Comparison of ENCODE assay signal across 18 cellular contexts in genomic region chr5:168878121-168878520, GRCh38.
"Had no signal": no experiment of that assay in that cellular context is flagged by ENCODE, and none has a peak within 500 bp of the region (broad histone marks: within the 10 kb centered on the region; RNA-seq: fewer than 3 reads in every experiment).

No MANE protein-coding gene starts in this region.

- H3K27ac ChIP-seq: brain microvascular endothelial cell, psoas muscle, spleen had no signal

- H3K9me3 ChIP-seq: psoas muscle, spleen had no signal

- H3K4me1 Mint-ChIP-seq: activated CD8-positive, alpha-beta memory T cell treated with anti-CD3 and anti-CD28 coated beads, Interleukin-2, amount 10 ng/mL, durations not matched to agents 7 days and 5 days had no signal

- H3K9me3 Mint-ChIP-seq: activated naive CD4-positive, alpha-beta T cell treated with anti-CD3 and anti-CD28 coated beads, Interleukin-2, amount 50 U/mL, for 72 hours; activated T-cell treated with anti-CD3 and anti-CD28 coated beads, Interleukin-2, amount 50 U/mL, for 24 hours had no signal

- H3K4me3 ChIP-seq: psoas muscle, spleen had no signal

- H3K36me3 ChIP-seq: brain microvascular endothelial cell, spleen had no signal

- H3K27ac Mint-ChIP-seq: activated CD8-positive, alpha-beta memory T cell treated with anti-CD3 and anti-CD28 coated beads, Interleukin-2, amount 10 ng/mL, durations not matched to agents 7 days and 5 days; activated naive CD4-positive, alpha-beta T cell treated with anti-CD3 and anti-CD28 coated beads, Interleukin-2, amount 50 U/mL, for 72 hours; activated T-cell treated with anti-CD3 and anti-CD28 coated beads, Interleukin-2, amount 50 U/mL, for 24 hours had no signal

- ATAC-seq: activated CD8-positive, alpha-beta memory T cell treated with anti-CD3 and anti-CD28 coated beads, Interleukin-2, amount 10 ng/mL, durations not matched to agents 7 days and 5 days; activated naive CD4-positive, alpha-beta T cell treated with anti-CD3 and anti-CD28 coated beads, Interleukin-2, amount 50 U/mL, for 72 hours; esophagus mucosa; psoas muscle; sciatic nerve had no signal

- H3K27me3 ChIP-seq: brain microvascular endothelial cell had no signal

- H3K36me3 Mint-ChIP-seq: activated CD8-positive, alpha-beta memory T cell treated with anti-CD3 and anti-CD28 coated beads, Interleukin-2, amount 10 ng/mL, durations not matched to agents 7 days and 5 days; activated naive CD4-positive, alpha-beta T cell treated with anti-CD3 and anti-CD28 coated beads, Interleukin-2, amount 50 U/mL, for 72 hours had no signal

- H3K4me3 Mint-ChIP-seq: activated CD8-positive, alpha-beta memory T cell treated with anti-CD3 and anti-CD28 coated beads, Interleukin-2, amount 10 ng/mL, durations not matched to agents 7 days and 5 days; activated T-cell treated with anti-CD3 and anti-CD28 coated beads, Interleukin-2, amount 50 U/mL, for 24 hours had no signal

- DNase-seq: activated CD4-positive, alpha-beta T cell treated with anti-CD3 and anti-CD28 coated beads, Interleukin-2, amount 50 U/mL, for 4 hours; activated CD4-positive, CD25-positive, alpha-beta regulatory T cell treated with anti-CD3 and anti-CD28 coated beads, Interleukin-2, amount 50 U/mL, for 72 hours; activated CD8-positive, alpha-beta memory T cell treated with anti-CD3 and anti-CD28 coated beads, Interleukin-2, amount 10 ng/mL, durations not matched to agents 7 days and 5 days; activated effector memory CD4-positive, alpha-beta T cell treated with anti-CD3 and anti-CD28 coated beads, Interleukin-2, amount 50 U/mL, for 16 hours; activated T-cell treated with anti-CD3 and anti-CD28 coated beads, Interleukin-2, amount 50 U/mL, for 24 hours; amniotic stem cell; brain microvascular endothelial cell; hypothalamus; nucleus accumbens; psoas muscle; spleen; stimulated activated CD4-positive, alpha-beta T cell treated with anti-CD3 and anti-CD28 coated beads, Interleukin-2, amount 100 ng/mL, for 24 hours; stimulated activated naive CD4-positive, alpha-beta T cell; substantia nigra; trophoblast cell had no signal

- H3K4me1 ChIP-seq: psoas muscle had no signal
